In genomic region chr1:59298710-59299346, GRCh38 we compare ENCODE assay signal across 9 cellular contexts. TPM values are rescaled to one million over a fixed set of nuclear protein-coding genes. Genes with fewer than 3 reads are reported as not detected.
A peak's percentile ranks its signal among the peaks of the same experiment; 100 is the strongest.
DNase-seq lines count a peak whose midpoint lies in the region; ATAC-seq and TF ChIP-seq lines count a peak whose summit lies in the region.
"Had no signal": no experiment of that assay in that cellular context is flagged by ENCODE, and none has a peak within 500 bp of the region (broad histone marks: within the 10 kb centered on the region; RNA-seq: fewer than 3 reads in every experiment).

No MANE protein-coding gene starts in this region.

- H3K4me3 ChIP-seq in transverse colon, result no peak overlapping the region
- no peak overlapping the region for H3K4me3 ChIP-seq in Caco-2 (ENCODE audit: low read depth, low read length)
- H3K4me3 ChIP-seq: prostate gland had no signal

- CTCF ChIA-PET in Caco-2 (lab: Charles Lee), result no interaction called here

- H3K9me3 ChIP-seq in transverse colon (peaks cover 3% of the 10 kb centered on the region in 2 donors), Caco-2 (no peaks in the 10 kb centered on the region)
- H3K9me3 ChIP-seq: prostate gland had no signal

- H3K36me3 Mint-ChIP-seq in activated T-cell treated with anti-CD3 and anti-CD28 coated beads, Interleukin-2, amount 50 U/mL, for 72 hours (ENCODE audit: insufficient read depth in 2 of 2), result peaks cover 3 to 9% of the 10 kb centered on the region in 2 donors
- H3K36me3 Mint-ChIP-seq in activated T-cell treated with anti-CD3 and anti-CD28 coated beads, Interleukin-2, amount 50 U/mL, for 24 hours (ENCODE audit: low read depth), result peaks cover 16% of the 10 kb centered on the region
- H3K36me3 Mint-ChIP-seq in mesothelial cell of epicardium, result peaks cover 17% of the 10 kb centered on the region
- H3K36me3 Mint-ChIP-seq in Caco-2 (ENCODE audit: insufficient read depth, unreplicated experiment), result no peaks in the 10 kb centered on the region

- H3K9me3 Mint-ChIP-seq in activated T-cell treated with anti-CD3 and anti-CD28 coated beads, Interleukin-2, amount 50 U/mL, for 72 hours, result peaks cover 2 to 4% of the 10 kb centered on the region in 2 donors
- H3K9me3 Mint-ChIP-seq in activated T-cell treated with anti-CD3 and anti-CD28 coated beads, Interleukin-2, amount 50 U/mL, for 24 hours, result peaks cover 7% of the 10 kb centered on the region
- H3K9me3 Mint-ChIP-seq in mesothelial cell of epicardium (peaks cover 18% of the 10 kb centered on the region), Caco-2 (ENCODE audit: unreplicated experiment) (peaks cover 19% of the 10 kb centered on the region)

- H3K27ac ChIP-seq in adipose tissue (ENCODE audit: low read depth, low read length) (peak overlapping the region; percentile 23), transverse colon (peak overlapping the region in 3 of 4 donors; percentile 92 to 98 (median 97))

- peaks cover 20% of the 10 kb centered on the region for H3K4me1 Mint-ChIP-seq in activated T-cell treated with anti-CD3 and anti-CD28 coated beads, Interleukin-2, amount 50 U/mL, for 72 hours (ENCODE audit: low read depth)
- peaks cover 26% of the 10 kb centered on the region for H3K4me1 Mint-ChIP-seq in activated T-cell treated with anti-CD3 and anti-CD28 coated beads, Interleukin-2, amount 50 U/mL, for 24 hours (ENCODE audit: low read depth)
- peaks cover 35% of the 10 kb centered on the region for H3K4me1 Mint-ChIP-seq in mesothelial cell of epicardium
- H3K4me1 Mint-ChIP-seq in Caco-2 (ENCODE audit: low read depth, unreplicated experiment), result peaks cover 6% of the 10 kb centered on the region

- no peak for DNase-seq in activated T-cell treated with anti-CD3 and anti-CD28 coated beads, Interleukin-2, amount 50 U/mL, for 72 hours
- no peak for DNase-seq in activated T-cell treated with anti-CD3 and anti-CD28 coated beads, Interleukin-2, amount 50 U/mL, for 24 hours
- DNase-seq in mesothelial cell of epicardium (ENCODE audit: low spot score in 2 of 2, unreplicated experiment in 2 of 2) (no peak), transverse colon (no peak), NAMALWA (ENCODE audit: low spot score) (no peak), foreskin melanocyte (no peak), Caco-2 (no peak)

- WGBS in adipose tissue, 3 donors, result 84 to 91% (median 85%) methylated on average over 6 of the region's 6 CpGs
- WGBS in transverse colon (ENCODE audit: low coverage in 1 of 2), 2 donors, result 82 to 89% methylated on average over 3 to 6 of the region's 6 CpGs

- no peak for ATAC-seq in activated T-cell treated with anti-CD3 and anti-CD28 coated beads, Interleukin-2, amount 50 U/mL, for 72 hours (replicated peaks in 1 of 2)

- in situ Hi-C loops in transverse colon (cut with MboI; ENCODE audit: low pct_ligation_motif_present in 1 of 4, low pct_unique_long_range_greater_than_20kb in 1 of 4, low sequenced_read_pairs in 3 of 4), result loop anchor here in 3 of 4 donors (10.0 to 25.0 kb wide), 4 partner anchors 387 to 562 kb away; partner anchors contain the start of gene JUN (in 2 of the 3)

- H3K27me3 ChIP-seq in transverse colon (no peaks in the 10 kb centered on the region), Caco-2 (replicated peaks; ENCODE audit: control insufficient read depth, insufficient read depth, low read length) (no peaks in the 10 kb centered on the region)

- peak overlapping the region; percentile 9 for H3K27ac Mint-ChIP-seq in activated T-cell treated with anti-CD3 and anti-CD28 coated beads, Interleukin-2, amount 50 U/mL, for 72 hours
- no peak overlapping the region for H3K27ac Mint-ChIP-seq in activated T-cell treated with anti-CD3 and anti-CD28 coated beads, Interleukin-2, amount 50 U/mL, for 24 hours
- H3K27ac Mint-ChIP-seq in mesothelial cell of epicardium (peak overlapping the region; percentile 96), Caco-2 (ENCODE audit: unreplicated experiment) (no peak overlapping the region)

- no peaks in the 10 kb centered on the region for H3K27me3 Mint-ChIP-seq in activated T-cell treated with anti-CD3 and anti-CD28 coated beads, Interleukin-2, amount 50 U/mL, for 72 hours (ENCODE audit: low read depth)
- no peaks in the 10 kb centered on the region for H3K27me3 Mint-ChIP-seq in activated T-cell treated with anti-CD3 and anti-CD28 coated beads, Interleukin-2, amount 50 U/mL, for 24 hours
- H3K27me3 Mint-ChIP-seq in mesothelial cell of epicardium (ENCODE audit: low read depth), result no peaks in the 10 kb centered on the region
- H3K27me3 Mint-ChIP-seq in Caco-2 (ENCODE audit: insufficient read depth, unreplicated experiment), result no peaks in the 10 kb centered on the region

- no peak for TF ChIP-seq POLR2A in transverse colon (IDR thresholded peaks at IDR 0.05)

- POLR2A ChIA-PET in Caco-2 (lab: Charles Lee), result no interaction called here

- TF ChIP-seq EP300 in transverse colon (IDR thresholded peaks at IDR 0.05; ENCODE audit: low read depth), result no peak

- H3K4me1 ChIP-seq in transverse colon (peaks cover 11 to 28% (median 14%) of the 10 kb centered on the region in 4 donors), Caco-2 (no peaks in the 10 kb centered on the region)
- H3K4me1 ChIP-seq: prostate gland had no signal

- intact Hi-C loops in transverse colon (cut with DNase I; ENCODE audit: low total_unique reads) (loop anchor here (5.0 to 10.0 kb wide), 2 partner anchors 146 to 397 kb away; no protein-coding TSS in a partner anchor), Caco-2 (cut with micrococcal nuclease; ENCODE audit: unreplicated experiment) (loop anchor here (5.0 to 10.0 kb wide), 4 partner anchors 106 to 517 kb away; partner anchors contain the start of gene JUN)

- TF ChIP-seq CTCF in mesothelial cell of epicardium (IDR thresholded peaks at IDR 0.05; ENCODE audit: unreplicated experiment), result no peak
- no peak for TF ChIP-seq CTCF in transverse colon (IDR thresholded peaks at IDR 0.05)
- no peak for TF ChIP-seq CTCF in Caco-2 (IDR thresholded peaks at IDR 0.05; ENCODE audit: insufficient read depth in 1 of 2, low read depth in 1 of 2, low read length in 1 of 2, severe bottlenecking in 1 of 2, unreplicated experiment in 1 of 2)

- H3K36me3 ChIP-seq in transverse colon (no peaks in the 10 kb centered on the region), Caco-2 (ENCODE audit: control insufficient read depth, insufficient read depth, low read length) (no peaks in the 10 kb centered on the region)
- H3K36me3 ChIP-seq: prostate gland had no signal

- no TSS peak for BruUV-seq in Caco-2 (replicated peaks; lab: Mats Ljungman, UMichigan)

- peak overlapping the region; percentile 13 to 99 for H3K4me3 Mint-ChIP-seq in activated T-cell treated with anti-CD3 and anti-CD28 coated beads, Interleukin-2, amount 50 U/mL, for 72 hours
- no peak overlapping the region for H3K4me3 Mint-ChIP-seq in activated T-cell treated with anti-CD3 and anti-CD28 coated beads, Interleukin-2, amount 50 U/mL, for 24 hours
- no peak overlapping the region for H3K4me3 Mint-ChIP-seq in mesothelial cell of epicardium
- H3K4me3 Mint-ChIP-seq in Caco-2 (ENCODE audit: unreplicated experiment), result no peak overlapping the region

RNA-seq across cellular contexts. Expression of gene FGGY, which starts 1.9 kb away (rescaled TPM):
- 10 to 100 TPM; 12.4 to 17.9 TPM for total RNA-seq in activated T-cell treated with anti-CD3 and anti-CD28 coated beads, Interleukin-2, amount 50 U/mL, for 72 hours
- polyA plus RNA-seq in adipose tissue, result 10 to 100 TPM in 2 of 3 donors, 1 to 10 TPM in 1; 6.3 to 13.4 (median 12.8) TPM
- total RNA-seq in mesothelial cell of epicardium (21.8 to 26.8 TPM (median 26.8 TPM) in 3 replicates), transverse colon (10 to 100 TPM; 18.2 to 97.7 (median 27.1) TPM), Caco-2 (2022) (3.4 and 6.4 TPM in 2 replicates)

Comparison
In these comparisons a context has a peak if more than half of its experiments do, and no peak if none do; other contexts are left out.
1. H3K27ac Mint-ChIP-seq: peak in activated T-cell treated with anti-CD3 and anti-CD28 coated beads, Interleukin-2, amount 50 U/mL, for 72 hours (single experiment) and mesothelial cell of epicardium (single experiment); none in activated T-cell treated with anti-CD3 and anti-CD28 coated beads, Interleukin-2, amount 50 U/mL, for 24 hours (single experiment) and Caco-2 (single experiment).
2. H3K4me3 Mint-ChIP-seq: peak in activated T-cell treated with anti-CD3 and anti-CD28 coated beads, Interleukin-2, amount 50 U/mL, for 72 hours (2 of 2); none in activated T-cell treated with anti-CD3 and anti-CD28 coated beads, Interleukin-2, amount 50 U/mL, for 24 hours (single experiment), mesothelial cell of epicardium (single experiment) and Caco-2 (single experiment).